Comparison of ENCODE assay signal across 8 cellular contexts in genomic region chr17:81666342-81667191, GRCh38. TPM values are rescaled to one million over a fixed set of nuclear protein-coding genes. Genes with fewer than 3 reads are reported as not detected.
DNase-seq lines count a peak whose midpoint lies in the region; ATAC-seq, FAIRE-seq and TF ChIP-seq lines count a peak whose summit lies in the region.

Gene CCDC137 (plus strand): TSS chr17:81666737. CDS start chr17:81666767, 30 bp downstream.
Gene OXLD1 (minus strand): TSS chr17:81666605. CDS start chr17:81666577, 28 bp downstream.

- H3K9me3 Mint-ChIP-seq in type B pancreatic cell = no peaks in the 10 kb centered on the region

- peak; percentile 98 for TF ChIP-seq POLR2A in GM12892 (IDR thresholded peaks at IDR 0.05; ENCODE audit: low read depth, low read length)
- peak; percentile 64 to 95 for TF ChIP-seq POLR2A in heart left ventricle (IDR thresholded peaks at IDR 0.05)

- TF ChIP-seq CTCF in heart left ventricle (IDR thresholded peaks at IDR 0.05) (no peak), type B pancreatic cell (conservative IDR thresholded peaks at IDR 0.05) (no peak)

- H3K4me1 ChIP-seq in adipocyte (ENCODE audit: control insufficient read depth, insufficient read depth, low read length) (peaks cover 21% of the 10 kb centered on the region), heart left ventricle (peaks cover 0 to 29% (median 16%) of the 10 kb centered on the region in 12 donors)

- H3K4me3 ChIP-seq in adipocyte (ENCODE audit: low read length) (peak within 1 kb of the TSS; percentile 97), heart left ventricle (peak within 1 kb of the TSS; percentile 77 to 100 (median 94))

- H3K9me3 ChIP-seq in adipocyte (ENCODE audit: control insufficient read depth, low read length) (no peaks in the 10 kb centered on the region), heart left ventricle (no peaks in the 10 kb centered on the region)

- H3K9ac ChIP-seq in adipocyte (ENCODE audit: low read length) = peak within 1 kb of the TSS; percentile 97

- peak within 1 kb of the TSS; percentile 62 to 95 (median 88) for H3K27ac ChIP-seq in heart left ventricle

- 0 to 1% (median 0%) methylated on average over 62 to 96 of the region's 96 CpGs for WGBS in heart left ventricle, 4 donors

- peak within 1 kb of the TSS; percentile 96 for H3K4me3 Mint-ChIP-seq in type B pancreatic cell

- H3K4me1 Mint-ChIP-seq in type B pancreatic cell (ENCODE audit: unreplicated experiment) = peaks cover 17% of the 10 kb centered on the region

- intact Hi-C loops in heart left ventricle (cut with DNase I) = loop anchor here in 3 of 10 donors (2.0 kb wide), 2 partner anchors 16 to 30 kb away; partner anchors contain the start of genes NPLOC4 (in 2 of the 3), TSPAN10 (in 2 of the 3) and ARL16 (in 1 of the 3)

- peaks cover 3% of the 10 kb centered on the region for H3K36me3 Mint-ChIP-seq in type B pancreatic cell

- H3K27me3 Mint-ChIP-seq in type B pancreatic cell = no peaks in the 10 kb centered on the region

- H3K27me3 ChIP-seq in adipocyte (replicated peaks; ENCODE audit: control insufficient read depth, insufficient read depth, low read length) (no peaks in the 10 kb centered on the region), heart left ventricle (no peaks in the 10 kb centered on the region)

- H3K36me3 ChIP-seq in adipocyte (ENCODE audit: control insufficient read depth, insufficient read depth, low read length, severe bottlenecking) (peaks cover 30% of the 10 kb centered on the region), heart left ventricle (peaks cover 0 to 42% (median 26%) of the 10 kb centered on the region in 9 donors)

- peak; percentile 94 for FAIRE-seq in GM12892 (lab: Jason Lieb, UNC)

- peak; percentile 78 for ATAC-seq in HG02840 (IDR thresholded peaks at IDR 0.05; ENCODE audit: low FRiP score, unreplicated experiment)
- peak; percentile 97 to 100 (median 99) for ATAC-seq in heart left ventricle

- peak within 1 kb of the TSS; percentile 86 for H3K27ac Mint-ChIP-seq in type B pancreatic cell

- peak; percentile 99 for DNase-seq in GM12892 (ENCODE audit: insufficient read length)
- DNase-seq in NCI-H1436 treated with DMSO at 0.1 percent for 48 hours (lab: John Stamatoyannopoulos, UW) = peak; percentile 85
- peak; percentile 89 for DNase-seq in T follicular helper cell (ENCODE audit: low read depth)
- DNase-seq in adipocyte (ENCODE audit: low read depth) = peak; percentile 98
- DNase-seq in heart left ventricle = peak; percentile 97 to 98 (median 98)
- peak; percentile 92 for DNase-seq in pons (ENCODE audit: low spot score)
- DNase-seq in type B pancreatic cell (ENCODE audit: extremely low spot score, unreplicated experiment) = peak; percentile 97

RNA-seq across cellular contexts. Expression of gene CCDC137, which starts in this region (rescaled TPM):
- 14.9 TPM for polyA plus RNA-seq in GM12892 (2012; ENCODE audit: missing spikeins)
- 10 to 100 TPM in 1 of 9 donors, 1 to 10 TPM in 8; 3.5 to 10.1 (median 6.3) TPM for total RNA-seq in heart left ventricle
- 10 to 100 TPM in 1 of 2 donors, 1 to 10 TPM in 1; 8.2 to 20.0 TPM for polyA plus RNA-seq in heart left ventricle
- 27.5 and 32.1 TPM in 2 replicates for total RNA-seq in type B pancreatic cell (ENCODE audit: low replicate concordance)

RNA-seq across cellular contexts. Expression of gene OXLD1, which starts in this region (rescaled TPM):
- 10.8 TPM for polyA plus RNA-seq in GM12892 (2012; ENCODE audit: missing spikeins)
- total RNA-seq in heart left ventricle = 10 to 100 TPM; 16.9 to 28.8 (median 21.7) TPM
- polyA plus RNA-seq in heart left ventricle = 10 to 100 TPM; 27.0 to 42.9 TPM
- 24.0 and 28.1 TPM in 2 replicates for total RNA-seq in type B pancreatic cell (ENCODE audit: low replicate concordance)

Comparison
In these comparisons a context has a peak if more than half of its experiments do, and no peak if none do; other contexts are left out.
1. Peak in every context shown above with its lines: DNase-seq, ATAC-seq, H3K4me3 ChIP-seq and H3K27ac ChIP-seq.